In genomic region chr2:168455692-168456525, GRCh38 we compare ENCODE assay signal across 1 cellular context.
TF ChIP-seq lines count a peak whose summit lies in the region.

TSS of gene CERS6 (plus strand) at chr2:168456272. CDS start at chr2:168456449, 177 bp downstream.

TF ChIP-seq in HepG2, 621 proteins besides CTCF, POLR2A, EP300 and RAD21 (continued from another document and continues in another):
- TF ChIP-seq ZNF687 (CRISPR knock-in tag; IDR thresholded peaks at IDR 0.05) (peak; percentile 90), MXI1 (IDR thresholded peaks at IDR 0.05; ENCODE audit: borderline replicate concordance, low read depth, low read length) (peak; percentile 89; the same call in 1 of the 3 replicates), STAG1 (CRISPR knock-in tag; IDR thresholded peaks at IDR 0.05) (peak; percentile 29; the same call in 1 of the 2 replicates), SIN3B (IDR thresholded peaks at IDR 0.05; ENCODE audit: low read length) (no peak), HNF1B (CRISPR knock-in tag; IDR thresholded peaks at IDR 0.05) (peak; percentile 89), ZNF142 (CRISPR knock-in tag; IDR thresholded peaks at IDR 0.05) (peak; percentile 94), EZH2 (conservative IDR thresholded peaks at IDR 0.05; ENCODE audit: low read depth, low read length) (no peak), HBP1 (CRISPR knock-in tag; IDR thresholded peaks at IDR 0.05; ENCODE audit: low read depth) (peak; percentile 87; the same call in 1 of the 2 replicates), ZNF776 (CRISPR knock-in tag; IDR thresholded peaks at IDR 0.05) (peak; percentile 100), ZSCAN5A (CRISPR knock-in tag; IDR thresholded peaks at IDR 0.05; ENCODE audit: borderline replicate concordance) (peak; percentile 93; the same call in 1 of the 2 replicates), HOXD1 (CRISPR knock-in tag; IDR thresholded peaks at IDR 0.05) (peak; percentile 83), ZNF839 (CRISPR knock-in tag; IDR thresholded peaks at IDR 0.05; ENCODE audit: borderline replicate concordance) (peak; percentile 95), CHCHD3 (CRISPR knock-in tag; IDR thresholded peaks at IDR 0.05) (peak; percentile 99), SP140L (CRISPR knock-in tag; IDR thresholded peaks at IDR 0.05; ENCODE audit: borderline replicate concordance) (peak; percentile 91; the same call in 1 of the 2 replicates), TEAD2 (CRISPR knock-in tag; IDR thresholded peaks at IDR 0.05) (peak; percentile 98), ZNF383 (CRISPR knock-in tag; IDR thresholded peaks at IDR 0.05; ENCODE audit: borderline replicate concordance) (0 out of 2 replicates have a peak, but pooled peaks have one; percentile 29), MYPOP (CRISPR knock-in tag; IDR thresholded peaks at IDR 0.05) (peak; percentile 100), SOX6 (IDR thresholded peaks at IDR 0.05) (no peak), SOX6 (CRISPR knock-in tag; IDR thresholded peaks at IDR 0.05) (peak; percentile 48), THYN1 (CRISPR knock-in tag; IDR thresholded peaks at IDR 0.05; ENCODE audit: borderline replicate concordance, low read depth) (0 out of 2 replicates have a peak, but pooled peaks have one; percentile 58), FOXM1 (CRISPR knock-in tag; IDR thresholded peaks at IDR 0.05) (no peak), ZXDC (CRISPR knock-in tag; IDR thresholded peaks at IDR 0.05) (peak; percentile 98), NR3C1 (CRISPR knock-in tag; IDR thresholded peaks at IDR 0.05) (peak; percentile 66; the same call in 1 of the 2 replicates), TBP (CRISPR knock-in tag; IDR thresholded peaks at IDR 0.05) (no peak), DPF2 (CRISPR knock-in tag; IDR thresholded peaks at IDR 0.05; ENCODE audit: borderline replicate concordance, low read depth) (no peak), HDAC6 (IDR thresholded peaks at IDR 0.05; ENCODE audit: low read depth, low read length) (0 out of 2 replicates have a peak, but pooled peaks have one; percentile 45), CAMTA2 (CRISPR knock-in tag; IDR thresholded peaks at IDR 0.05; ENCODE audit: borderline replicate concordance) (0 out of 2 replicates have a peak, but pooled peaks have one; percentile 84), ZNF670 (CRISPR knock-in tag; IDR thresholded peaks at IDR 0.05; ENCODE audit: borderline replicate concordance) (peak; percentile 97), JARID2 (CRISPR knock-in tag; IDR thresholded peaks at IDR 0.05; ENCODE audit: insufficient replicate concordance) (peak; percentile 61), HOXA7 (CRISPR knock-in tag; IDR thresholded peaks at IDR 0.05) (peak; percentile 80; the same call in 1 of the 2 replicates), ZNF33B (CRISPR knock-in tag; IDR thresholded peaks at IDR 0.05) (peak; percentile 91), ATF3 (CRISPR knock-in tag; IDR thresholded peaks at IDR 0.05) (peak; percentile 78; the same call in 1 of the 2 replicates), REL (CRISPR knock-in tag; conservative IDR thresholded peaks at IDR 0.05) (0 out of 2 replicates have a peak, but pooled peaks have one; percentile 73), KAT7 (CRISPR knock-in tag; IDR thresholded peaks at IDR 0.05; ENCODE audit: borderline replicate concordance) (no peak; the same call in 1 of the 2 replicates), ZNF556 (CRISPR knock-in tag; IDR thresholded peaks at IDR 0.05; ENCODE audit: borderline replicate concordance) (peak; percentile 81), ZNF496 (CRISPR knock-in tag; IDR thresholded peaks at IDR 0.05; ENCODE audit: insufficient replicate concordance) (no peak), SRF (IDR thresholded peaks at IDR 0.05; ENCODE audit: low read depth, low read length) (no peak), ZNF275 (CRISPR knock-in tag; IDR thresholded peaks at IDR 0.05; ENCODE audit: borderline replicate concordance) (peak; percentile 85)
